Comparison of ENCODE assay signal across 10 cellular contexts in genomic region chr19:47613165-47614146, GRCh38. TPM values are rescaled to one million over a fixed set of nuclear protein-coding genes. Genes with fewer than 3 reads are reported as not detected.
A peak's percentile ranks its signal among the peaks of the same experiment; 100 is the strongest.
DNase-seq lines count a peak whose midpoint lies in the region; ATAC-seq and TF ChIP-seq lines count a peak whose summit lies in the region.
"Had no signal": no experiment of that assay in that cellular context is flagged by ENCODE, and none has a peak within 500 bp of the region (broad histone marks: within the 10 kb centered on the region; RNA-seq: fewer than 3 reads in every experiment).

No MANE protein-coding gene starts in this region.

- peaks cover 51% of the 10 kb centered on the region for H3K4me1 Mint-ChIP-seq in CD8-positive, alpha-beta T cell (ENCODE audit: low read depth)
- H3K4me1 Mint-ChIP-seq in progenitor cell of endocrine pancreas (ENCODE audit: low read depth) = peaks cover 23% of the 10 kb centered on the region

- H3K9ac ChIP-seq in NT2/D1 (ENCODE audit: insufficient read length, low read depth) = peak overlapping the region; percentile 67

- no peak overlapping the region for H3K27ac ChIP-seq in CD8-positive, alpha-beta T cell (ENCODE audit: low read depth, low read length)

- ATAC-seq in CD8-positive, alpha-beta T cell = no peak
- no peak for ATAC-seq in HG02588 (IDR thresholded peaks at IDR 0.05; ENCODE audit: unreplicated experiment)
- no peak for ATAC-seq in GM21528 (IDR thresholded peaks at IDR 0.05; ENCODE audit: low FRiP score, unreplicated experiment)

- H3K27me3 Mint-ChIP-seq in CD8-positive, alpha-beta T cell (ENCODE audit: low read depth) = no peaks in the 10 kb centered on the region
- no peaks in the 10 kb centered on the region for H3K27me3 Mint-ChIP-seq in progenitor cell of endocrine pancreas

- no peak for TF ChIP-seq CTCF in CD8-positive, alpha-beta T cell (IDR thresholded peaks at IDR 0.05)
- TF ChIP-seq CTCF in progenitor cell of endocrine pancreas (IDR thresholded peaks at IDR 0.05; ENCODE audit: unreplicated experiment) = no peak

- no peaks in the 10 kb centered on the region for H3K27me3 ChIP-seq in CD8-positive, alpha-beta T cell (ENCODE audit: insufficient read depth, low read length)
- no peaks in the 10 kb centered on the region for H3K27me3 ChIP-seq in NT2/D1 (ENCODE audit: insufficient read depth, insufficient read length)

- peaks cover 16% of the 10 kb centered on the region for H3K4me1 ChIP-seq in CD8-positive, alpha-beta T cell (ENCODE audit: insufficient read depth, low read length)
- peaks cover 14% of the 10 kb centered on the region for H3K4me1 ChIP-seq in NT2/D1 (ENCODE audit: insufficient read depth, insufficient read length)

- no peaks in the 10 kb centered on the region for H3K9me3 Mint-ChIP-seq in CD8-positive, alpha-beta T cell
- no peaks in the 10 kb centered on the region for H3K9me3 Mint-ChIP-seq in progenitor cell of endocrine pancreas (ENCODE audit: low read depth)

- POLR2A ChIA-PET in CD8-positive, alpha-beta T cell (lab: Charles Lee) = interaction anchor here (0.7 kb wide), 1 partner anchor 13 kb away, joined by 3 read pairs; no protein-coding TSS in a partner anchor

- CTCF ChIA-PET in CD8-positive, alpha-beta T cell (lab: Charles Lee) = interaction anchor here (1.2 kb wide), 1 partner anchor 77 kb away, joined by 3 read pairs; no protein-coding TSS in a partner anchor

- no peak overlapping the region for H3K4me3 Mint-ChIP-seq in CD8-positive, alpha-beta T cell
- H3K4me3 Mint-ChIP-seq in progenitor cell of endocrine pancreas (ENCODE audit: low read depth) = no peak overlapping the region

- no peak overlapping the region for H3K4me3 ChIP-seq in CD8-positive, alpha-beta T cell (ENCODE audit: low read depth, low read length)
- H3K4me3 ChIP-seq in NT2/D1 (ENCODE audit: insufficient read length, low read depth) = no peak overlapping the region
- H3K4me3 ChIP-seq: lung had no signal

- peak overlapping the region; percentile 69 for H3K27ac Mint-ChIP-seq in CD8-positive, alpha-beta T cell
- peak overlapping the region; percentile 74 for H3K27ac Mint-ChIP-seq in progenitor cell of endocrine pancreas

- H3K9me3 ChIP-seq in CD8-positive, alpha-beta T cell (ENCODE audit: low read length) = no peaks in the 10 kb centered on the region
- H3K9me3 ChIP-seq in NT2/D1 (ENCODE audit: insufficient read depth, low read length) = no peaks in the 10 kb centered on the region

- no peak for DNase-seq in CD8-positive, alpha-beta T cell
- DNase-seq in NT2/D1 (ENCODE audit: low read depth, low spot score) = peak; percentile 76
- peak; percentile 77 for DNase-seq in fibroblast of peridontal ligament (ENCODE audit: extremely low read depth)
- no peak for DNase-seq in progenitor cell of endocrine pancreas (ENCODE audit: low spot score, unreplicated experiment)
- no peak for DNase-seq in activated effector memory CD4-positive, alpha-beta T cell treated with Interleukin-2 at 50 U/mL for 16 hours
- no peak for DNase-seq in Kasumi-1 (lab: John Stamatoyannopoulos, UW)
- DNase-seq: OCI-M1 had no signal

- intact Hi-C loops in CD8-positive, alpha-beta T cell (cut with DNase I, micrococcal nuclease) = no loop called here

- peaks cover 27% of the 10 kb centered on the region for H3K36me3 Mint-ChIP-seq in CD8-positive, alpha-beta T cell
- peaks cover 5% of the 10 kb centered on the region for H3K36me3 Mint-ChIP-seq in progenitor cell of endocrine pancreas (ENCODE audit: insufficient read depth)

- no peaks in the 10 kb centered on the region for H3K36me3 ChIP-seq in CD8-positive, alpha-beta T cell (ENCODE audit: insufficient read depth, low read length)
- peaks cover 31% of the 10 kb centered on the region for H3K36me3 ChIP-seq in NT2/D1 (ENCODE audit: insufficient read depth, insufficient read length, low read length)

RNA-seq across cellular contexts. Expression of gene BICRA, which starts 4.5 kb away (rescaled TPM):
- 10 to 100 TPM; 20.0 to 20.7 TPM for total RNA-seq in CD8-positive, alpha-beta T cell
- total RNA-seq in progenitor cell of endocrine pancreas = 31.9 and 37.4 TPM in 2 replicates

RNA-seq across cellular contexts. Expression of gene ZNF541, which starts 40.5 kb away (rescaled TPM):
- 1 to 10 TPM in 1 of 2 experiments, under 1 TPM in 1; 0.33 to 1.5 TPM for total RNA-seq in CD8-positive, alpha-beta T cell
- not detected in 2 replicates for total RNA-seq in progenitor cell of endocrine pancreas

Comparison
In these comparisons a context has a peak if more than half of its experiments do, and no peak if none do; other contexts are left out.
1. DNase-seq: peak in NT2/D1 (single experiment) and fibroblast of peridontal ligament (single experiment); none in CD8-positive, alpha-beta T cell (0 of 7), progenitor cell of endocrine pancreas (single experiment), activated effector memory CD4-positive, alpha-beta T cell treated with Interleukin-2 at 50 U/mL for 16 hours (single experiment) and Kasumi-1 (0 of 2).